ENCODE assay signal across 20 cellular contexts in the genomic region with DNA sequence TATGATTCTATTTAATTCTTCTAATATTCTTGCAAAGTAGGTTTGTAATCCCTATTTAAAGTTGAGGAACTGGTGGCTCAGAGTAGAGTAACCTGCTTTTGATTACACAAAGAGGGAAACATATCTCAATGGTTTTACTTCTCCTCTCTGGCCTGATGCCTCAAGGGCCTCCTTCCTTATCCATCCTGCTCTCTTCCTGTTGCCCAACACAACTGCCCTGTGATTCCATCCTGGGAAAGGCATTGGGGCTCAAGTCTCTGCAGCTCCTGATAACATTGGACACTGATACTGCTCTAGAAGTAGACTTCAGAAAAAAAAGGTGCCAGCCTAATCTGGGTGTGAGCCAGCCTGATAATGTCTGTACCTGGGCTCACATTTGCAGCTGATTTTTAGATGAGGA.
"Had no signal": no experiment of that assay in that cellular context is flagged by ENCODE, and none has a peak within 500 bp of the region (broad histone marks: within the 10 kb centered on the region; RNA-seq: fewer than 3 reads in every experiment).

No MANE protein-coding gene starts in this region.

- H3K4me3 Mint-ChIP-seq: central memory CD8-positive, alpha-beta T cell; dendritic cell treated with granulocyte-macrophage colony-stimulating factor and Interleukin-4, amounts not matched to agents 40 ng/mL and 50 ng/mL, for 4 days; endodermal cell; naive thymus-derived CD8-positive, alpha-beta T cell; nephron progenitor cell; stimulated activated naive B cell treated with anti-CD40 and anti-IgM and Interleukin-4, amounts not matched to agents 10 μg/mL and 1 μg/mL and 100 μg/mL, for 72 hours; stimulated activated naive CD8-positive, alpha-beta T cell treated with anti-CD3 and anti-CD28 coated beads, Interleukin-15, Interleukin-2, amounts not matched to agents 100 ng/mL and 50 ng/mL, for 24 hours had no signal

- H3K27me3 Mint-ChIP-seq: central memory CD8-positive, alpha-beta T cell; dendritic cell treated with granulocyte-macrophage colony-stimulating factor and Interleukin-4, amounts not matched to agents 40 ng/mL and 50 ng/mL, for 4 days; stimulated activated naive CD8-positive, alpha-beta T cell treated with anti-CD3 and anti-CD28 coated beads, Interleukin-15, Interleukin-2, amounts not matched to agents 100 ng/mL and 50 ng/mL, for 24 hours had no signal

- DNase-seq: colonic mucosa; effector CD8-positive, alpha-beta T cell; endodermal cell; esophagus squamous epithelium; foreskin melanocyte; kidney; mesenchymal stem cell; naive thymus-derived CD8-positive, alpha-beta T cell; nephron progenitor cell; nucleus accumbens; stimulated activated naive B cell treated with anti-CD40 and anti-IgM and Interleukin-4, amounts not matched to agents 10 μg/mL and 1 μg/mL and 100 μg/mL, for 72 hours; transverse colon; upper lobe of right lung had no signal

- H3K36me3 Mint-ChIP-seq: naive thymus-derived CD8-positive, alpha-beta T cell; stimulated activated naive B cell treated with anti-CD40 and anti-IgM and Interleukin-4, amounts not matched to agents 10 μg/mL and 1 μg/mL and 100 μg/mL, for 72 hours had no signal

- H3K27ac Mint-ChIP-seq: dendritic cell treated with granulocyte-macrophage colony-stimulating factor and Interleukin-4, amounts not matched to agents 40 ng/mL and 50 ng/mL, for 4 days; endodermal cell; naive thymus-derived CD8-positive, alpha-beta T cell; nephron progenitor cell; stimulated activated naive B cell treated with anti-CD40 and anti-IgM and Interleukin-4, amounts not matched to agents 10 μg/mL and 1 μg/mL and 100 μg/mL, for 72 hours; stimulated activated naive CD8-positive, alpha-beta T cell treated with anti-CD3 and anti-CD28 coated beads, Interleukin-15, Interleukin-2, amounts not matched to agents 100 ng/mL and 50 ng/mL, for 24 hours had no signal

- H3K4me1 ChIP-seq: colonic mucosa, esophagus squamous epithelium, prostate gland, transverse colon, upper lobe of right lung had no signal

- H3K27me3 ChIP-seq: colonic mucosa, esophagus squamous epithelium, right atrium auricular region, transverse colon, upper lobe of right lung, vagina had no signal

- ATAC-seq: left lobe of liver; naive thymus-derived CD8-positive, alpha-beta T cell; stimulated activated naive B cell treated with anti-CD40 and anti-IgM and Interleukin-4, amounts not matched to agents 10 μg/mL and 1 μg/mL and 100 μg/mL, for 72 hours; upper lobe of right lung had no signal

- H3K4me3 ChIP-seq: colonic mucosa, esophagus squamous epithelium, prostate gland, right atrium auricular region, transverse colon, upper lobe of right lung, vagina had no signal

- H3K36me3 ChIP-seq: colonic mucosa, esophagus squamous epithelium, prostate gland, right atrium auricular region, transverse colon, upper lobe of right lung, vagina had no signal

- H3K4me1 Mint-ChIP-seq: central memory CD8-positive, alpha-beta T cell; naive thymus-derived CD8-positive, alpha-beta T cell; stimulated activated naive B cell treated with anti-CD40 and anti-IgM and Interleukin-4, amounts not matched to agents 10 μg/mL and 1 μg/mL and 100 μg/mL, for 72 hours had no signal

- H3K27ac ChIP-seq: colonic mucosa, esophagus squamous epithelium, prostate gland, right atrium auricular region, transverse colon, upper lobe of right lung, vagina had no signal

- H3K9me3 Mint-ChIP-seq: central memory CD8-positive, alpha-beta T cell; dendritic cell treated with granulocyte-macrophage colony-stimulating factor and Interleukin-4, amounts not matched to agents 40 ng/mL and 50 ng/mL, for 4 days; endodermal cell; naive thymus-derived CD8-positive, alpha-beta T cell; nephron progenitor cell; stimulated activated naive B cell treated with anti-CD40 and anti-IgM and Interleukin-4, amounts not matched to agents 10 μg/mL and 1 μg/mL and 100 μg/mL, for 72 hours; stimulated activated naive CD8-positive, alpha-beta T cell treated with anti-CD3 and anti-CD28 coated beads, Interleukin-15, Interleukin-2, amounts not matched to agents 100 ng/mL and 50 ng/mL, for 24 hours had no signal

- H3K9me3 ChIP-seq: colonic mucosa, esophagus squamous epithelium, prostate gland, right atrium auricular region, transverse colon, upper lobe of right lung, vagina had no signal
